8 cellular contexts compared by ENCODE assay signal in genomic region chr6:160991411-160992322, GRCh38. TPM values are rescaled to one million over a fixed set of nuclear protein-coding genes. Genes with fewer than 3 reads are reported as not detected.
DNase-seq lines count a peak whose midpoint lies in the region; ATAC-seq and TF ChIP-seq lines count a peak whose summit lies in the region.

Gene MAP3K4, plus strand, starts transcription at chr6:160991769. Its CDS starts 163 bp downstream, at chr6:160991932.

- DNase-seq in DND-41: peak; percentile 79
- peak; percentile 71 to 82 for DNase-seq in SHP77 (lab: John Stamatoyannopoulos, UW)
- DNase-seq in activated effector memory CD4-positive, alpha-beta T cell treated with anti-CD3 and anti-CD28 coated beads, Interleukin-2, amount 50 U/mL, for 16 hours: peak; percentile 94
- DNase-seq in foreskin fibroblast: peak; percentile 81 to 94
- DNase-seq in neural progenitor cell (ENCODE audit: low spot score): peak; percentile 93
- peak; percentile 60 for DNase-seq in stromal cell of bone marrow (ENCODE audit: low read depth)

- H2AFZ ChIP-seq in DND-41 (ENCODE audit: low read depth, low read length): peak within 1 kb of the TSS; percentile 98
- H2AFZ ChIP-seq in neural progenitor cell (replicated peaks): peak within 1 kb of the TSS; percentile 97

- H3K9me3 ChIP-seq in DND-41 (ENCODE audit: insufficient read depth, low read length, severe bottlenecking) (no peaks in the 10 kb centered on the region), neural progenitor cell (ENCODE audit: low read depth) (no peaks in the 10 kb centered on the region)

- peaks cover 25% of the 10 kb centered on the region for H3K27me3 ChIP-seq in DND-41 (ENCODE audit: insufficient read depth, low read length, poor library complexity)
- no peaks in the 10 kb centered on the region for H3K27me3 ChIP-seq in neural progenitor cell

- H3K4me1 Mint-ChIP-seq in IgD-negative memory B cell: peaks cover 20 to 31% (median 25%) of the 10 kb centered on the region in 3 donors
- peaks cover 21% of the 10 kb centered on the region for H3K4me1 Mint-ChIP-seq in neural progenitor cell

- peak within 1 kb of the TSS; percentile 98 for H3K4me2 ChIP-seq in DND-41 (ENCODE audit: insufficient read depth, low read length)
- peak within 1 kb of the TSS; percentile 95 for H3K4me2 ChIP-seq in neural progenitor cell

- H3K27ac ChIP-seq in DND-41 (ENCODE audit: low read length) (peak within 1 kb of the TSS; percentile 87), neural progenitor cell (peak within 1 kb of the TSS; percentile 92)

- peaks cover 49% of the 10 kb centered on the region for H3K79me2 ChIP-seq in DND-41 (ENCODE audit: insufficient read depth, low read length)
- peaks cover 59% of the 10 kb centered on the region for H3K79me2 ChIP-seq in neural progenitor cell (ENCODE audit: low read depth)

- H3K4me1 ChIP-seq in DND-41 (ENCODE audit: insufficient read depth, low read length) (peaks cover 33% of the 10 kb centered on the region), neural progenitor cell (peaks cover 12% of the 10 kb centered on the region)

- H3K4me3 ChIP-seq in DND-41 (ENCODE audit: low read depth in 1 of 2, low read length in 2 of 2) (peak within 1 kb of the TSS; percentile 99 to 100), foreskin fibroblast (ENCODE audit: low read depth in 1 of 2, low read length in 2 of 2) (peak within 1 kb of the TSS; percentile 66 to 72), neural progenitor cell (peak within 1 kb of the TSS; percentile 97)

- H3K9ac ChIP-seq in DND-41 (ENCODE audit: low read depth, low read length) (peak within 1 kb of the TSS; percentile 95), neural progenitor cell (peak within 1 kb of the TSS; percentile 85)

- ATAC-seq in DND-41 (ENCODE audit: insufficient read depth, low read depth) (peak; percentile 71), GM21529 (IDR thresholded peaks at IDR 0.05; ENCODE audit: unreplicated experiment) (peak; percentile 71)

- TF ChIP-seq CTCF in DND-41 (IDR thresholded peaks at IDR 0.05; ENCODE audit: borderline replicate concordance, extremely low read depth, low read length, poor library complexity, severe bottlenecking) (no peak), foreskin fibroblast (IDR thresholded peaks at IDR 0.05; ENCODE audit: low read depth, low read length) (no peak), neural progenitor cell (IDR thresholded peaks at IDR 0.05) (no peak)

- H3K9me3 Mint-ChIP-seq in IgD-negative memory B cell: no peaks in the 10 kb centered on the region
- peaks cover 2% of the 10 kb centered on the region for H3K9me3 Mint-ChIP-seq in neural progenitor cell

- H3K4me3 Mint-ChIP-seq in IgD-negative memory B cell (peak within 1 kb of the TSS; percentile 90 to 98 (median 94)), neural progenitor cell (peak within 1 kb of the TSS; percentile 98)

- peaks cover 25% of the 10 kb centered on the region for H4K20me1 ChIP-seq in DND-41 (ENCODE audit: insufficient read depth, low read length)
- H4K20me1 ChIP-seq in neural progenitor cell (ENCODE audit: low read depth): peaks cover 31% of the 10 kb centered on the region

- H3K36me3 Mint-ChIP-seq in IgD-negative memory B cell (no peaks in the 10 kb centered on the region), neural progenitor cell (peaks cover 6% of the 10 kb centered on the region)

- H3K36me3 ChIP-seq in DND-41 (ENCODE audit: insufficient read depth, low read length): peaks cover 6% of the 10 kb centered on the region; the same call in 1 of the 2 replicates
- no peaks in the 10 kb centered on the region for H3K36me3 ChIP-seq in neural progenitor cell

- H3K27me3 Mint-ChIP-seq in IgD-negative memory B cell (peaks cover 2% of the 10 kb centered on the region), neural progenitor cell (ENCODE audit: insufficient read depth, low read depth) (no peaks in the 10 kb centered on the region)

- H3K27ac Mint-ChIP-seq in IgD-negative memory B cell (peak within 1 kb of the TSS; percentile 88 to 97 (median 90)), neural progenitor cell (peak within 1 kb of the TSS; percentile 95)

- peaks cover 21% of the 10 kb centered on the region for H3F3A ChIP-seq in neural progenitor cell (ENCODE audit: low read depth)

RNA-seq across cellular contexts. Expression of gene MAP3K4, which starts in this region (rescaled TPM):
- 10.5 TPM for polyA plus RNA-seq in IgD-negative memory B cell
- total RNA-seq in neural progenitor cell (ENCODE audit: low replicate concordance): 44.2 and 59.6 TPM in 2 replicates

Comparison
In these comparisons a context has a peak if more than half of its experiments do, and no peak if none do; other contexts are left out.
1. Peak in every context shown above with its lines: DNase-seq, ATAC-seq, H3K4me3 ChIP-seq and H3K27ac ChIP-seq.